ENCODE assay signal across 8 cellular contexts in genomic region chr16:46554435-46554834, GRCh38.
DNase-seq lines count a peak whose midpoint lies in the region; TF ChIP-seq lines count a peak whose summit lies in the region.
"Not testable (repeated sequence)": the region's sequence is repeated elsewhere in the genome, so short reads cannot be mapped to it uniquely, and the experiment has no call there.

No MANE protein-coding gene starts in this region.

- CTCF ChIA-PET in HEK293T (lab: Yijun Ruan, JAX), result interaction anchor here (0.6 to 1.6 kb wide), 4 partner anchors 8 to 492 kb away, joined by 3 to 5 read pairs (median 4); no protein-coding TSS in a partner anchor

- peaks cover 17% of the 10 kb centered on the region for H3K9me3 Mint-ChIP-seq in nephron progenitor cell

- not testable (repeated sequence) for H3K36me3 Mint-ChIP-seq in nephron progenitor cell (ENCODE audit: low read depth)

- H3K4me3 Mint-ChIP-seq in nephron progenitor cell, result not testable (repeated sequence)

- H3K27ac Mint-ChIP-seq in nephron progenitor cell, result not testable (repeated sequence)

- peaks cover 16% of the 10 kb centered on the region for H3K27me3 Mint-ChIP-seq in nephron progenitor cell (ENCODE audit: low read depth, poor library complexity)

- H3K4me1 Mint-ChIP-seq in nephron progenitor cell, result not testable (repeated sequence)

- TF ChIP-seq CTCF in nephron progenitor cell (IDR thresholded peaks at IDR 0.05), result peak; percentile 64

- POLR2A ChIA-PET in HEK293T (lab: Yijun Ruan, JAX), result not testable (repeated sequence)

- peak; percentile 2 for DNase-seq in COLO829 (ENCODE audit: low spot score)
- peak; percentile 31 for DNase-seq in HEK293T (ENCODE audit: extremely low spot score)
- peak; percentile 15 for DNase-seq in NCI-H2196 (lab: John Stamatoyannopoulos, UW; ENCODE audit: unreplicated experiment)
- peak; percentile 48 for DNase-seq in T1000 (lab: John Stamatoyannopoulos, UW)
- peak in 37 of 56 donors; percentile 3 to 77 (median 30) for DNase-seq in amygdala (lab: John Stamatoyannopoulos, UW)
- DNase-seq in glomerular visceral epithelial cell (ENCODE audit: extremely low spot score), result peak; percentile 65
- peak; percentile 60 for DNase-seq in nephron progenitor cell
- DNase-seq in stimulated activated CD8-positive, alpha-beta memory T cell treated with anti-CD3 and anti-CD28 coated beads, Interleukin-2, amount 100 ng/mL, for 48 hours (ENCODE audit: low read depth in 2 of 2), result peak; percentile 27 to 40

Comparison
In these comparisons a context has a peak if more than half of its experiments do, and no peak if none do; other contexts are left out.
1. Peak in every context shown above with its lines: DNase-seq.
2. DNase-seq: peak in every context shown above with its lines; median percentile 65 in glomerular visceral epithelial cell; 60 in nephron progenitor cell; 48 in T1000; 34 in stimulated activated CD8-positive, alpha-beta memory T cell treated with anti-CD3 and anti-CD28 coated beads, Interleukin-2, amount 100 ng/mL, for 48 hours; 31 in HEK293T; 30 in amygdala; 15 in NCI-H2196; 2 in COLO829.